Comparison of ENCODE assay signal across 3 cellular contexts in the genomic region with DNA sequence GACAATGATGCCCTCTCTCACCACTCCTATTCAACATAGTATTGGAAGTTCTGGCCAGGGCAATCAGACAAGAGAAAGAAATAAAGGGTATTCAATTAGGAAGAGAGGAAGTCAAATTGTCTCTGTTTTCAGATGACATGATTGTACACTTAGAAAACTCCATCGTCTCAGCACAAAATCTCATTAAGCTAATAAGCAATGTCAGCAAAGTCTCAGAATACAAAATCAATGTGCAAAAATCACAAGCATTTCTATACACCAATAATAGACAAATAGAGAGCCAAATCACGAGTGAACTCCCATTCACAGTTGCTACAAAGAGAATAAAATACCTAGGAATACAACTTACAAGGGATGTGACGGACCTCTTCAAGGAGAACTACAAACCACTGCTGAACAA.
TF ChIP-seq lines count a peak whose summit lies in the region.

No MANE protein-coding gene starts in this region.

TF ChIP-seq in A549, 52 proteins besides CTCF, POLR2A, EP300 and RAD21:
- peak; percentile 58 for TF ChIP-seq MAFK (IDR thresholded peaks at IDR 0.05; ENCODE audit: partially characterized antibody)

TF ChIP-seq in IMR-90, 13 proteins besides CTCF, POLR2A, EP300 and RAD21:
- peak; percentile 25; the same call in 1 of the 2 replicates for TF ChIP-seq MAFK (IDR thresholded peaks at IDR 0.05; ENCODE audit: low read depth, low read length)

TF ChIP-seq in K562, 482 proteins besides CTCF, POLR2A, EP300 and RAD21:
- TF ChIP-seq ZNF316 (IDR thresholded peaks at IDR 0.05) (peak; percentile 70), MAFG (tag; conservative IDR thresholded peaks at IDR 0.05) (0 out of 2 replicates have a peak, but pooled peaks have one; percentile 6), C11orf30 (IDR thresholded peaks at IDR 0.05; ENCODE audit: low read depth) (peak; percentile 20; the same call in 1 of the 2 replicates)
TF ChIP-seq in K562: peak in this region for 3; not testable (repeated sequence) for 479.
